In genomic region chr3:42228796-42229195, GRCh38 we compare ENCODE assay signal across 11 cellular contexts. TPM values are rescaled to one million over a fixed set of nuclear protein-coding genes. Genes with fewer than 3 reads are reported as not detected.
DNase-seq lines count a peak whose midpoint lies in the region; ATAC-seq, FAIRE-seq and TF ChIP-seq lines count a peak whose summit lies in the region.
"Had no signal": no experiment of that assay in that cellular context is flagged by ENCODE, and none has a peak within 500 bp of the region (broad histone marks: within the 10 kb centered on the region; RNA-seq: fewer than 3 reads in every experiment).

No MANE protein-coding gene starts in this region.

- POLR2A ChIA-PET in activated CD8-positive, alpha-beta T cell treated with anti-CD3 and anti-CD28 coated beads for 36 hours (lab: Charles Lee): no interaction called here

- CTCF ChIA-PET in activated CD8-positive, alpha-beta T cell treated with anti-CD3 and anti-CD28 coated beads for 36 hours (lab: Charles Lee): interaction anchor here (1.0 to 2.5 kb wide), 11 partner anchors 18 to 309 kb away, joined by 3 to 13 read pairs (median 3); no protein-coding TSS in a partner anchor

- H3K4me3 Mint-ChIP-seq in activated CD8-positive, alpha-beta T cell treated with anti-CD3 and anti-CD28 coated beads for 36 hours: no peak overlapping the region
- no peak overlapping the region for H3K4me3 Mint-ChIP-seq in neural crest cell
- H3K4me3 Mint-ChIP-seq: activated T-cell treated with anti-CD3 and anti-CD28 coated beads, Interleukin-2, amount 50 U/mL, for 72 hours; T-cell had no signal

- FAIRE-seq in RCC 7860 (lab: Jason Lieb, UNC): no peak

- ATAC-seq in activated CD8-positive, alpha-beta T cell treated with anti-CD3 and anti-CD28 coated beads for 36 hours: no peak
- ATAC-seq in HG03095 (IDR thresholded peaks at IDR 0.05; ENCODE audit: unreplicated experiment) (no peak), GM18520 (IDR thresholded peaks at IDR 0.05; ENCODE audit: unreplicated experiment) (no peak)
- ATAC-seq: activated T-cell treated with anti-CD3 and anti-CD28 coated beads, Interleukin-2, amount 50 U/mL, for 72 hours had no signal

- intact Hi-C loops in activated CD8-positive, alpha-beta T cell treated with anti-CD3 and anti-CD28 coated beads for 36 hours (cut with micrococcal nuclease): no loop called here

- peaks cover 8% of the 10 kb centered on the region for H3K36me3 Mint-ChIP-seq in activated CD8-positive, alpha-beta T cell treated with anti-CD3 and anti-CD28 coated beads for 36 hours (ENCODE audit: low read depth)
- H3K36me3 Mint-ChIP-seq in neural crest cell (ENCODE audit: low read depth): peaks cover 11% of the 10 kb centered on the region

- H3K27me3 Mint-ChIP-seq in activated CD8-positive, alpha-beta T cell treated with anti-CD3 and anti-CD28 coated beads for 36 hours: peaks cover 2% of the 10 kb centered on the region
- H3K27me3 Mint-ChIP-seq in neural crest cell (ENCODE audit: low read depth): no peaks in the 10 kb centered on the region
- H3K27me3 Mint-ChIP-seq: T-cell had no signal

- in situ Hi-C loops in KBM-7 (cut with MboI; ENCODE audit: low pct_unique_long_range_greater_than_20kb, low sequenced_read_pairs): loop anchor here (25.0 kb wide), 1 partner anchor 209 kb away; no protein-coding TSS in a partner anchor

- DNase-seq in NCI-H82 (lab: John Stamatoyannopoulos, UW) (peak; percentile 26), NCI-H82 treated with DMSO at 0.1 percent for 48 hours (lab: John Stamatoyannopoulos, UW; ENCODE audit: unreplicated experiment) (no peak), KBM-7 (peak; percentile 20), neural crest cell (ENCODE audit: low read depth, low spot score) (no peak), RCC 7860 (ENCODE audit: low spot score) (no peak)
- DNase-seq in activated CD8-positive, alpha-beta T cell treated with anti-CD3 and anti-CD28 coated beads for 36 hours: no peak
- DNase-seq: activated T-cell treated with anti-CD3 and anti-CD28 coated beads, Interleukin-2, amount 50 U/mL, for 72 hours; NCI-H1417; T-cell had no signal

- no peaks in the 10 kb centered on the region for H3K9me3 Mint-ChIP-seq in activated CD8-positive, alpha-beta T cell treated with anti-CD3 and anti-CD28 coated beads for 36 hours
- H3K9me3 Mint-ChIP-seq in neural crest cell: no peaks in the 10 kb centered on the region
- H3K9me3 Mint-ChIP-seq: activated T-cell treated with anti-CD3 and anti-CD28 coated beads, Interleukin-2, amount 50 U/mL, for 72 hours; T-cell had no signal

- no peak overlapping the region for H3K27ac Mint-ChIP-seq in activated CD8-positive, alpha-beta T cell treated with anti-CD3 and anti-CD28 coated beads for 36 hours
- H3K27ac Mint-ChIP-seq in neural crest cell (ENCODE audit: unreplicated experiment): no peak overlapping the region
- H3K27ac Mint-ChIP-seq: activated T-cell treated with anti-CD3 and anti-CD28 coated beads, Interleukin-2, amount 50 U/mL, for 72 hours; T-cell had no signal

- no peaks in the 10 kb centered on the region for H3K4me1 Mint-ChIP-seq in activated CD8-positive, alpha-beta T cell treated with anti-CD3 and anti-CD28 coated beads for 36 hours (ENCODE audit: low read depth)
- H3K4me1 Mint-ChIP-seq in neural crest cell: peaks cover 7% of the 10 kb centered on the region
- H3K4me1 Mint-ChIP-seq: T-cell had no signal

- TF ChIP-seq CTCF in activated CD8-positive, alpha-beta T cell treated with anti-CD3 and anti-CD28 coated beads for 36 hours (IDR thresholded peaks at IDR 0.05): peak; percentile 40
- peak; percentile 50 for TF ChIP-seq CTCF in neural crest cell (conservative IDR thresholded peaks at IDR 0.05)

RNA-seq across cellular contexts. Expression of gene CCK, which starts 37.2 kb away (rescaled TPM):
- total RNA-seq in activated CD8-positive, alpha-beta T cell treated with anti-CD3 and anti-CD28 coated beads for 36 hours: not detected
- not detected in 2 replicates for total RNA-seq in neural crest cell
- total RNA-seq: activated T-cell treated with anti-CD3 and anti-CD28 coated beads, Interleukin-2, amount 50 U/mL, for 72 hours; T-cell had no signal

Comparison
In these comparisons a context has a peak if more than half of its experiments do, and no peak if none do; other contexts are left out.
1. DNase-seq: peak in NCI-H82 (single experiment) and KBM-7 (single experiment); none in NCI-H82 treated with DMSO at 0.1 percent for 48 hours (single experiment), activated CD8-positive, alpha-beta T cell treated with anti-CD3 and anti-CD28 coated beads for 36 hours (single experiment), neural crest cell (single experiment) and RCC 7860 (single experiment).